ENCODE assay signal across 10 cellular contexts in the genomic region with DNA sequence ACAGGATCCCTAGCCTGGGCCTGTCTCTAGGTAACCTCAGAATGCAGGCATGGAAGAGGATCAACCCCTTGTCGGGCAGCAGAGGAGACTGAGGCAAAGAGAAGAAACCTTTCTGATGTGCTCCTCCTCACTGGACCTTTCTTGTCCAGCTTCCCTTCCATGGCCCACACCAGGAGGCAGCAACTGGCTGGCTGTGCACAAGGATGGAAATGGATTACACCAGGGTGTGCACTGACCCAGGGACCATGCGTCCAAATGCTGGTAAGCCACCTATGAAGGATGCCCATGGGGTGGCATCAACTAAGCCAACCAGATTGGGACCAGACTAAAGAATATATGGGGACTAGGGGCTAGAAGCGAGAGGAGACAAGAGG.
DNase-seq lines count a peak whose midpoint lies in the region; ATAC-seq and TF ChIP-seq lines count a peak whose summit lies in the region.
"Had no signal": no experiment of that assay in that cellular context is flagged by ENCODE, and none has a peak within 500 bp of the region (broad histone marks: within the 10 kb centered on the region; RNA-seq: fewer than 3 reads in every experiment).

No MANE protein-coding gene starts in this region.

- no TSS peak for BruUV-seq in Caco-2 (replicated peaks; lab: Mats Ljungman, UMichigan)

- H3K27me3 Mint-ChIP-seq in Caco-2 (ENCODE audit: insufficient read depth, unreplicated experiment) = no peaks in the 10 kb centered on the region
- no peaks in the 10 kb centered on the region for H3K27me3 Mint-ChIP-seq in activated naive CD8-positive, alpha-beta T cell treated with anti-CD3 and anti-CD28 coated beads, Interleukin-2, amount 50 U/mL, for 24 hours

- H3K27ac ChIP-seq in OCI-LY3 (ENCODE audit: low read length) (no peak overlapping the region), epithelial cell of prostate (peak overlapping the region; percentile 29), parathyroid adenoma (no peak overlapping the region)

- no peaks in the 10 kb centered on the region for H3K36me3 Mint-ChIP-seq in Caco-2 (ENCODE audit: insufficient read depth, unreplicated experiment)
- H3K36me3 Mint-ChIP-seq in activated naive CD8-positive, alpha-beta T cell treated with anti-CD3 and anti-CD28 coated beads, Interleukin-2, amount 50 U/mL, for 24 hours (ENCODE audit: low read depth) = no peaks in the 10 kb centered on the region
- H3K36me3 Mint-ChIP-seq: CD4-positive, CD25-positive, alpha-beta regulatory T cell had no signal

- no peaks in the 10 kb centered on the region for H4K20me1 ChIP-seq in OCI-LY3 (ENCODE audit: insufficient read depth, low read length)

- peaks cover 27% of the 10 kb centered on the region for H3K4me1 Mint-ChIP-seq in Caco-2 (ENCODE audit: low read depth, unreplicated experiment)
- H3K4me1 Mint-ChIP-seq in activated naive CD8-positive, alpha-beta T cell treated with anti-CD3 and anti-CD28 coated beads, Interleukin-2, amount 50 U/mL, for 24 hours = peaks cover 9% of the 10 kb centered on the region
- H3K4me1 Mint-ChIP-seq: CD4-positive, CD25-positive, alpha-beta regulatory T cell had no signal

- peaks cover 25% of the 10 kb centered on the region for H3K4me1 ChIP-seq in Caco-2
- no peaks in the 10 kb centered on the region for H3K4me1 ChIP-seq in OCI-LY3 (ENCODE audit: low read length)
- H3K4me1 ChIP-seq in parathyroid adenoma = peaks cover 7% of the 10 kb centered on the region

- peak overlapping the region; percentile 88 for H3K27ac Mint-ChIP-seq in Caco-2 (ENCODE audit: unreplicated experiment)
- H3K27ac Mint-ChIP-seq in activated naive CD8-positive, alpha-beta T cell treated with anti-CD3 and anti-CD28 coated beads, Interleukin-2, amount 50 U/mL, for 24 hours = no peak overlapping the region
- H3K27ac Mint-ChIP-seq: CD4-positive, CD25-positive, alpha-beta regulatory T cell had no signal

- CTCF ChIA-PET in Caco-2 (lab: Charles Lee) = interaction anchor here (0.6 to 4.7 kb wide), 16 partner anchors 8 to 242 kb away, joined by 3 to 49 read pairs (median 6); no protein-coding TSS in a partner anchor

- H3K4me3 ChIP-seq in Caco-2 (ENCODE audit: low read depth, low read length) (no peak overlapping the region), OCI-LY3 (ENCODE audit: low read length) (no peak overlapping the region), parathyroid adenoma (ENCODE audit: low read depth, low read length) (no peak overlapping the region)
- H3K4me3 ChIP-seq: A549 had no signal

- no peaks in the 10 kb centered on the region for H3K9me3 Mint-ChIP-seq in Caco-2 (ENCODE audit: unreplicated experiment)
- H3K9me3 Mint-ChIP-seq in activated naive CD8-positive, alpha-beta T cell treated with anti-CD3 and anti-CD28 coated beads, Interleukin-2, amount 50 U/mL, for 24 hours = no peaks in the 10 kb centered on the region

- POLR2A ChIA-PET in Caco-2 (lab: Charles Lee) = interaction anchor here (0.6 kb wide), 1 partner anchor 161 kb away, joined by 3 read pairs; no protein-coding TSS in a partner anchor

- peak overlapping the region; percentile 73 for H3K4me3 Mint-ChIP-seq in Caco-2 (ENCODE audit: unreplicated experiment)
- no peak overlapping the region for H3K4me3 Mint-ChIP-seq in activated naive CD8-positive, alpha-beta T cell treated with anti-CD3 and anti-CD28 coated beads, Interleukin-2, amount 50 U/mL, for 24 hours
- H3K4me3 Mint-ChIP-seq: CD4-positive, CD25-positive, alpha-beta regulatory T cell had no signal

- H3K4me2 ChIP-seq in OCI-LY3 (ENCODE audit: low read length) (no peak overlapping the region), parathyroid adenoma (ENCODE audit: low read length) (no peak overlapping the region)

- intact Hi-C loops in Caco-2 (cut with micrococcal nuclease; ENCODE audit: unreplicated experiment) = loop anchor here (1.0 to 5.0 kb wide), 5 partner anchors 96 to 360 kb away; no protein-coding TSS in a partner anchor

- no peaks in the 10 kb centered on the region for H3K36me3 ChIP-seq in Caco-2 (ENCODE audit: control insufficient read depth, insufficient read depth, low read length)
- no peaks in the 10 kb centered on the region for H3K36me3 ChIP-seq in OCI-LY3 (replicated peaks; ENCODE audit: low read depth, low read length)
- H3K36me3 ChIP-seq in parathyroid adenoma (ENCODE audit: control insufficient read depth, insufficient read depth, low read length) = no peaks in the 10 kb centered on the region

- H3K9ac ChIP-seq in OCI-LY3 (ENCODE audit: low read length) (no peak overlapping the region), parathyroid adenoma (no peak overlapping the region)

- TF ChIP-seq CTCF in Caco-2 (IDR thresholded peaks at IDR 0.05; ENCODE audit: insufficient read depth in 1 of 2, low read depth in 1 of 2, low read length in 1 of 2, severe bottlenecking in 1 of 2, unreplicated experiment in 1 of 2) (no peak), OCI-LY3 (IDR thresholded peaks at IDR 0.05; ENCODE audit: low read depth, low read length) (no peak), parathyroid adenoma (IDR thresholded peaks at IDR 0.05) (no peak)

- H3K79me2 ChIP-seq in OCI-LY3 (ENCODE audit: low read length) = no peaks in the 10 kb centered on the region
- H3K79me2 ChIP-seq in parathyroid adenoma = no peaks in the 10 kb centered on the region

- H3K9me3 ChIP-seq in Caco-2 (no peaks in the 10 kb centered on the region), OCI-LY3 (ENCODE audit: insufficient read depth, low read length) (no peaks in the 10 kb centered on the region), parathyroid adenoma (ENCODE audit: control insufficient read depth, low read length) (no peaks in the 10 kb centered on the region)

- ATAC-seq in activated naive CD8-positive, alpha-beta T cell treated with anti-CD3 and anti-CD28 coated beads, Interleukin-2, amount 50 U/mL, for 24 hours = no peak

- H2AFZ ChIP-seq in OCI-LY3 (ENCODE audit: low read depth, low read length) (peak overlapping the region; percentile 67; the same call in 1 of the 2 replicates), parathyroid adenoma (peak overlapping the region; percentile 59)

- H3K27me3 ChIP-seq in Caco-2 (replicated peaks; ENCODE audit: control insufficient read depth, insufficient read depth, low read length) (no peaks in the 10 kb centered on the region), OCI-LY3 (ENCODE audit: low read depth, low read length) (no peaks in the 10 kb centered on the region), parathyroid adenoma (ENCODE audit: control insufficient read depth, insufficient read depth, low read length) (no peaks in the 10 kb centered on the region)

- DNase-seq in Caco-2 = no peak
- DNase-seq in epithelial cell of prostate (ENCODE audit: low read depth, low spot score) = no peak
- no peak for DNase-seq in SIG-M5 (lab: John Stamatoyannopoulos, UW)
- DNase-seq in dedifferentiated amniotic fluid mesenchymal stem cell (ENCODE audit: extremely low spot score) = no peak
- DNase-seq in activated naive CD8-positive, alpha-beta T cell treated with anti-CD3 and anti-CD28 coated beads, Interleukin-2, amount 50 U/mL, for 24 hours = no peak
- no peak for DNase-seq in mucosa of gallbladder (ENCODE audit: low spot score)
